ENCODE assay signal across 17 cellular contexts in the genomic region with DNA sequence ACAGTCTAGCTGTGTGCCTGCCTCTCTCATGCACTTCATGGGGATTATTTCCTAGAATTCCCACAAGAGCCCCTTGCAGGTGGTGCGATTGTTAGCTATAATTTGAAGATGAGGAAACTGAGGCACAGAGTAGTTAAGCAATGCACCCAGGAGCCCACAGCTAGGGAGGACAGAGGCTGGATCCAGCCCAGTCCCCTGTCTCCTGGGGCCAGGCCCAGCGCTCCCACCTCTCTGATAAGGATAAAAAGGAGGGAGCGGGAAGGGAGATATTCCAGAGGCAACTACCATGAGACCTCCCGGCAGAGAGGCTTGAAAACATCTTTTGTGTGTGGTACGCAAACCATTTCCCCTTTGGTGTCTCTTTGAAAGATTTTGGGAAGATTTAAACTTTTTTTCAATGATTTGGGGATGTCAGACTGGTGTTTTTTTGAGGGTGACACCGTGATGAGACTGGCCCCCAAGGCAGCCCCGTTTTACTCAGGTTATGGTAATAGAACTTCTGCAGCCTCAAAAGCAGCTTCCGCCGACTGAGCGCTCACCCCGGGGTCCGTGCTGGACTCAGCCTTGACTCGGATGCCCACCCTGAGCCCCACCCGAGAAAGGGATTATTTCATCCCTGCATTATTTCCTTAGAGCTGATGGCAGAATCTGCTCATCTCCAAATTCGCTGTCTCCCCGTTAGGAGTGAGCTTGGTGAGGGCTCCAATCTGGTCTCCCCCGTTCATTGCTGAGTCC.
DNase-seq lines count a peak whose midpoint lies in the region; ATAC-seq and TF ChIP-seq lines count a peak whose summit lies in the region.
"Had no signal": no experiment of that assay in that cellular context is flagged by ENCODE, and none has a peak within 500 bp of the region (broad histone marks: within the 10 kb centered on the region; RNA-seq: fewer than 3 reads in every experiment).

No MANE protein-coding gene starts in this region.

- no peak overlapping the region for H3K4me2 ChIP-seq in BLaER1

- in situ Hi-C loops in brain microvascular endothelial cell (cut with HindIII; ENCODE audit: low pct_ligation_motif_present, low sequenced_read_pairs) (no loop called here), GM13977 (cut with MboI; ENCODE audit: low pct_unique_long_range_greater_than_20kb, low sequenced_read_pairs, unreplicated experiment) (no loop called here)

- TF ChIP-seq POLR2A in prostate gland (IDR thresholded peaks at IDR 0.05): no peak

- WGBS in right cardiac atrium: 66% methylated on average over 17 of the region's 17 CpGs
- 72% methylated on average over 17 of the region's 17 CpGs for WGBS in prostate gland

- H3K9me3 ChIP-seq in BLaER1 (no peaks in the 10 kb centered on the region), SK-N-MC (ENCODE audit: low read depth, low read length) (no peaks in the 10 kb centered on the region), right cardiac atrium (ENCODE audit: control insufficient read depth, low read length) (no peaks in the 10 kb centered on the region), prostate gland (no peaks in the 10 kb centered on the region)

- peaks cover 69% of the 10 kb centered on the region for H3K4me1 ChIP-seq in BLaER1
- peaks cover 5% of the 10 kb centered on the region for H3K4me1 ChIP-seq in right cardiac atrium (ENCODE audit: control insufficient read depth, insufficient read depth, low read length)
- peaks cover 8% of the 10 kb centered on the region for H3K4me1 ChIP-seq in prostate gland (replicated peaks)

- no peak for ATAC-seq in right cardiac atrium
- no peak for ATAC-seq in GM21526 (IDR thresholded peaks at IDR 0.05; ENCODE audit: low FRiP score, unreplicated experiment)
- ATAC-seq in GM18858 (IDR thresholded peaks at IDR 0.05; ENCODE audit: unreplicated experiment): no peak

- DNase-seq in SK-N-MC (ENCODE audit: low read depth, low spot score) (no peak), right cardiac atrium (peak in 1 of 3 donors; percentile 56), prostate gland (ENCODE audit: low spot score) (no peak), brain microvascular endothelial cell (no peak), GM13977 (ENCODE audit: low spot score) (no peak)
- DNase-seq: AML-193; DMS79; Karpas-422; kidney glomerular epithelial cell; naive B cell; NCI-H1436; NCI-H446; stimulated activated naive CD4-positive, alpha-beta T cell had no signal

- no peak for TF ChIP-seq CTCF in prostate gland (IDR thresholded peaks at IDR 0.05)
- TF ChIP-seq CTCF in brain microvascular endothelial cell (IDR thresholded peaks at IDR 0.05; ENCODE audit: low read depth, low read length, missing control alignments): no peak
- no peak for TF ChIP-seq CTCF in GM13977 (IDR thresholded peaks at IDR 0.05; ENCODE audit: extremely low read depth, insufficient read depth, missing control alignments)

- no peaks in the 10 kb centered on the region for H3K27me3 ChIP-seq in BLaER1
- H3K27me3 ChIP-seq in right cardiac atrium (ENCODE audit: control insufficient read depth, insufficient read depth): no peaks in the 10 kb centered on the region
- H3K27me3 ChIP-seq in prostate gland (replicated peaks; ENCODE audit: insufficient read depth): no peaks in the 10 kb centered on the region
- no peaks in the 10 kb centered on the region for H3K27me3 ChIP-seq in brain microvascular endothelial cell (replicated peaks)

- H3K4me3 ChIP-seq in BLaER1: no peak overlapping the region
- no peak overlapping the region for H3K4me3 ChIP-seq in SK-N-MC
- no peak overlapping the region for H3K4me3 ChIP-seq in right cardiac atrium (ENCODE audit: low read length)
- H3K4me3 ChIP-seq in prostate gland: no peak overlapping the region
- H3K4me3 ChIP-seq in brain microvascular endothelial cell (ENCODE audit: low read depth, low read length): no peak overlapping the region

- H3K36me3 ChIP-seq in BLaER1 (no peaks in the 10 kb centered on the region), SK-N-MC (ENCODE audit: insufficient read depth, low read length) (no peaks in the 10 kb centered on the region), prostate gland (no peaks in the 10 kb centered on the region), brain microvascular endothelial cell (replicated peaks) (no peaks in the 10 kb centered on the region)

- H3K9ac ChIP-seq in BLaER1 (peak overlapping the region; percentile 3; the same call in 1 of the 2 replicates), SK-N-MC (ENCODE audit: insufficient read length) (no peak overlapping the region)

- intact Hi-C loops in right cardiac atrium (cut with DNase I): loop anchor here in 2 of 4 donors (5.0 to 10.0 kb wide), 2 partner anchors 141 to 162 kb away; no protein-coding TSS in a partner anchor
- intact Hi-C loops in prostate gland (cut with DNase I): loop anchor here (5.0 kb wide), 4 partner anchors 89 to 284 kb away; a partner anchor contains a TSS

- H3K27ac ChIP-seq in BLaER1: 0 out of 2 replicates have a peak overlapping the region, but pooled peaks have one; percentile 31
- peak overlapping the region; percentile 4; the same call in 1 of the 2 replicates for H3K27ac ChIP-seq in SK-N-MC
- peak overlapping the region; percentile 3 for H3K27ac ChIP-seq in right cardiac atrium (ENCODE audit: low read length)
- H3K27ac ChIP-seq in prostate gland: peak overlapping the region; percentile 85 to 89
- H3K27ac ChIP-seq in brain microvascular endothelial cell: no peak overlapping the region
- H3K27ac ChIP-seq: HL-60 had no signal

- H4K20me1 ChIP-seq in BLaER1: no peaks in the 10 kb centered on the region
